ENCODE assay signal across 13 cellular contexts in genomic region chr4:155207534-155208257, GRCh38. TPM values are rescaled to one million over a fixed set of nuclear protein-coding genes. Genes with fewer than 3 reads are reported as not detected.
DNase-seq lines count a peak whose midpoint lies in the region; ATAC-seq and TF ChIP-seq lines count a peak whose summit lies in the region.
"Had no signal": no experiment of that assay in that cellular context is flagged by ENCODE, and none has a peak within 500 bp of the region (broad histone marks: within the 10 kb centered on the region; RNA-seq: fewer than 3 reads in every experiment).

No MANE protein-coding gene starts in this region.

- H3K27ac ChIP-seq in SK-N-SH (ENCODE audit: low read depth in 2 of 2, low read length in 1 of 2), result no peak overlapping the region
- H3K27ac ChIP-seq: prostate gland had no signal

- TF ChIP-seq CTCF in SK-N-SH (IDR thresholded peaks at IDR 0.05) (no peak), omental fat pad (IDR thresholded peaks at IDR 0.05) (no peak)

- H3K36me3 ChIP-seq in SK-N-SH (replicated peaks in 1 of 2; ENCODE audit: control insufficient read depth in 1 of 2, insufficient read depth in 2 of 2, low read length in 1 of 2), result no peaks in the 10 kb centered on the region
- H3K36me3 ChIP-seq: prostate gland had no signal

- peak; percentile 31 for DNase-seq in DMS53 treated with DMSO at 0.1 percent for 48 hours (lab: John Stamatoyannopoulos, UW; ENCODE audit: unreplicated experiment)
- DNase-seq in SK-N-SH, result peak; percentile 47
- DNase-seq in glomerular visceral epithelial cell (ENCODE audit: extremely low spot score), result peak; percentile 20
- no peak for DNase-seq in omental fat pad (ENCODE audit: low spot score)
- no peak for DNase-seq in NCI-H226
- no peak for DNase-seq in NCI-H1694 treated with DMSO at 0.1 percent for 48 hours (lab: John Stamatoyannopoulos, UW)
- DNase-seq: activated T-cell treated with anti-CD3 and anti-CD28 coated beads, Interleukin-2, amount 50 U/mL, for 48 hours; NCI-H187 treated with DMSO at 0.1 percent for 48 hours; T-helper 1 cell had no signal

- no peaks in the 10 kb centered on the region for H3K9me3 ChIP-seq in SK-N-SH
- H3K9me3 ChIP-seq: prostate gland had no signal

- no peaks in the 10 kb centered on the region for H4K20me1 ChIP-seq in SK-N-SH (ENCODE audit: insufficient read depth)

- WGBS in SK-N-SH (ENCODE audit: low lambda C conversion rate), result 30% methylated on average over 23 of the region's 26 CpGs

- peak; percentile 36 for TF ChIP-seq RAD21 in SK-N-SH (IDR thresholded peaks at IDR 0.05; ENCODE audit: low read length)

- no peaks in the 10 kb centered on the region for H3K4me1 ChIP-seq in SK-N-SH (ENCODE audit: control insufficient read depth in 1 of 2, insufficient read depth in 2 of 2, low read depth in 1 of 2, low read length in 1 of 2)
- H3K4me1 ChIP-seq: prostate gland had no signal

- H3K79me2 ChIP-seq in SK-N-SH (ENCODE audit: insufficient read depth), result no peaks in the 10 kb centered on the region

- H3K9me2 ChIP-seq in SK-N-SH, result no peaks in the 10 kb centered on the region

- no peak overlapping the region for H2AFZ ChIP-seq in SK-N-SH (ENCODE audit: low read depth)

- CTCF ChIA-PET in SK-N-SH (lab: Yijun Ruan, JAX), result interaction anchor here (0.7 to 2.3 kb wide), 27 partner anchors 8 to 401 kb away, joined by 3 to 15 read pairs (median 3); partner anchors contain the start of gene MAP9

- no peaks in the 10 kb centered on the region for H3F3A ChIP-seq in SK-N-SH (replicated peaks; ENCODE audit: insufficient read depth)

- POLR2A ChIA-PET in SK-N-SH (lab: Yijun Ruan, JAX), result interaction anchor here (1.5 kb wide), 1 partner anchor 115 kb away, joined by 4 read pairs; no protein-coding TSS in a partner anchor

- H3K9ac ChIP-seq in SK-N-SH, result no peak overlapping the region

- peak; percentile 49 for ATAC-seq in omental fat pad (ENCODE audit: low FRiP score)
- no peak for ATAC-seq in HG02973 (IDR thresholded peaks at IDR 0.05; ENCODE audit: unreplicated experiment)
- ATAC-seq in HG03378 (IDR thresholded peaks at IDR 0.05; ENCODE audit: unreplicated experiment), result no peak

- H3K4me2 ChIP-seq in SK-N-SH, result no peak overlapping the region

- H3K4me3 ChIP-seq in SK-N-SH (ENCODE audit: low read depth in 2 of 2, low read length in 1 of 2), result peak overlapping the region in 1 of 2 experiments; percentile 42; a peak in 2 of 4 replicates

- TF ChIP-seq EP300 in SK-N-SH (IDR thresholded peaks at IDR 0.05; ENCODE audit: borderline replicate concordance in 1 of 2, low read depth in 1 of 2, low read length in 1 of 2), result no peak

- H3K27me3 ChIP-seq in SK-N-SH (ENCODE audit: insufficient read depth), result 0 out of 2 replicates have a peak, but pooled peaks cover 13% of the 10 kb centered on the region

TF ChIP-seq in SK-N-SH, 30 proteins besides CTCF, POLR2A, EP300 and RAD21:
- TF ChIP-seq SMC3 (IDR thresholded peaks at IDR 0.05; ENCODE audit: low read depth, low read length), result 0 out of 2 replicates have a peak, but pooled peaks have one; percentile 9
- TF ChIP-seq GABPA (IDR thresholded peaks at IDR 0.05; ENCODE audit: low read depth), result no peak

RNA-seq across cellular contexts. Expression of gene NPY2R, which starts 0.7 kb away (rescaled TPM):
- 0.05 TPM in 1 of 2 replicates, not detected in the other for polyA plus RNA-seq in SK-N-SH (2012; rRNA removed)
- 0.05 TPM in 2 replicates for polyA plus RNA-seq in SK-N-SH (2012; cell fraction: cytosol; rRNA removed)
- polyA plus RNA-seq in SK-N-SH (2012; cell fraction: nucleus; rRNA removed), result 0.01 TPM in 1 of 2 replicates, not detected in the other
- under 1 TPM in 2 of 4 donors, not detected in 2; 0.16 to 0.28 TPM for total RNA-seq in omental fat pad
- polyA plus RNA-seq: esophagus had no signal

Comparison
In these comparisons a context has a peak if more than half of its experiments do, and no peak if none do; other contexts are left out.
1. DNase-seq: peak in DMS53 treated with DMSO at 0.1 percent for 48 hours (single experiment), SK-N-SH (single experiment) and glomerular visceral epithelial cell (single experiment); none in omental fat pad (single experiment), NCI-H226 (single experiment) and NCI-H1694 treated with DMSO at 0.1 percent for 48 hours (single experiment).